ENCODE assay signal across 21 cellular contexts in genomic region chr1:6096243-6097116, GRCh38. TPM values are rescaled to one million over a fixed set of nuclear protein-coding genes. Genes with fewer than 3 reads are reported as not detected.
A peak's percentile ranks its signal among the peaks of the same experiment; 100 is the strongest.
DNase-seq lines count a peak whose midpoint lies in the region; ATAC-seq and TF ChIP-seq lines count a peak whose summit lies in the region.
"Had no signal": no experiment of that assay in that cellular context is flagged by ENCODE, and none has a peak within 500 bp of the region (broad histone marks: within the 10 kb centered on the region; RNA-seq: fewer than 3 reads in every experiment).

No MANE protein-coding gene starts in this region.

- no peaks in the 10 kb centered on the region for H3K4me1 ChIP-seq in RWPE2 (ENCODE audit: insufficient read depth, poor library complexity, severe bottlenecking)
- H3K4me1 ChIP-seq in right cardiac atrium (ENCODE audit: control insufficient read depth, insufficient read depth, low read length), result no peaks in the 10 kb centered on the region

- H3K27ac Mint-ChIP-seq in activated CD8-positive, alpha-beta T cell treated with anti-CD3 and anti-CD28 coated beads for 36 hours, result no peak overlapping the region
- no peak overlapping the region for H3K27ac Mint-ChIP-seq in activated CD8-positive, alpha-beta T cell treated with anti-CD3 and anti-CD28 coated beads, Interleukin-2, amount 10 ng/mL, durations not matched to agents 7 days and 5 days
- H3K27ac Mint-ChIP-seq in stimulated activated effector memory CD8-positive, alpha-beta T cell treated with anti-CD3 and anti-CD28 coated beads, Interleukin-12 subunit alpha, Interleukin-12 subunit beta, amount 100 ng/mL, for 72 hours, result peak overlapping the region; percentile 85
- H3K27ac Mint-ChIP-seq: CD8-positive, alpha-beta T cell had no signal

- TF ChIP-seq CTCF in activated CD8-positive, alpha-beta T cell treated with anti-CD3 and anti-CD28 coated beads for 36 hours (IDR thresholded peaks at IDR 0.05), result no peak
- TF ChIP-seq CTCF in RWPE2 (IDR thresholded peaks at IDR 0.05; ENCODE audit: poor library complexity, severe bottlenecking), result no peak
- no peak for TF ChIP-seq CTCF in GM10266 (IDR thresholded peaks at IDR 0.05; ENCODE audit: control insufficient read depth, insufficient read depth, low read depth, missing control alignments)

- no peaks in the 10 kb centered on the region for H3K4me1 Mint-ChIP-seq in activated CD8-positive, alpha-beta T cell treated with anti-CD3 and anti-CD28 coated beads for 36 hours (ENCODE audit: low read depth)
- H3K4me1 Mint-ChIP-seq in activated CD8-positive, alpha-beta T cell treated with anti-CD3 and anti-CD28 coated beads, Interleukin-2, amount 10 ng/mL, durations not matched to agents 7 days and 5 days (ENCODE audit: low read depth), result no peaks in the 10 kb centered on the region
- H3K4me1 Mint-ChIP-seq in stimulated activated effector memory CD8-positive, alpha-beta T cell treated with anti-CD3 and anti-CD28 coated beads, Interleukin-12 subunit alpha, Interleukin-12 subunit beta, amount 100 ng/mL, for 72 hours, result peaks cover 14% of the 10 kb centered on the region

- H3K27me3 Mint-ChIP-seq in activated CD8-positive, alpha-beta T cell treated with anti-CD3 and anti-CD28 coated beads for 36 hours, result no peaks in the 10 kb centered on the region
- no peaks in the 10 kb centered on the region for H3K27me3 Mint-ChIP-seq in activated CD8-positive, alpha-beta T cell treated with anti-CD3 and anti-CD28 coated beads, Interleukin-2, amount 10 ng/mL, durations not matched to agents 7 days and 5 days (ENCODE audit: low read depth)

- H3K36me3 ChIP-seq in RWPE2 (ENCODE audit: low read depth), result no peaks in the 10 kb centered on the region

- CTCF ChIA-PET in activated CD8-positive, alpha-beta T cell treated with anti-CD3 and anti-CD28 coated beads for 36 hours (lab: Charles Lee), result no interaction called here
- CTCF ChIA-PET in activated CD8-positive, alpha-beta T cell treated with anti-CD3 and anti-CD28 coated beads, Interleukin-2, amount 10 ng/mL, durations not matched to agents 7 days and 5 days (lab: Charles Lee), result no interaction called here

- H3K27ac ChIP-seq in RWPE2 (ENCODE audit: poor library complexity, severe bottlenecking), result no peak overlapping the region
- no peak overlapping the region for H3K27ac ChIP-seq in right cardiac atrium (ENCODE audit: low read length)
- H3K27ac ChIP-seq: KMS-11 had no signal

- no peak for ATAC-seq in activated CD8-positive, alpha-beta T cell treated with anti-CD3 and anti-CD28 coated beads for 36 hours
- ATAC-seq in activated CD8-positive, alpha-beta T cell treated with anti-CD3 and anti-CD28 coated beads, Interleukin-2, amount 10 ng/mL, durations not matched to agents 7 days and 5 days, result no peak
- ATAC-seq in RWPE2 (ENCODE audit: low read depth), result no peak
- no peak for ATAC-seq in right cardiac atrium
- no peak for ATAC-seq in stimulated activated effector memory CD8-positive, alpha-beta T cell treated with anti-CD3 and anti-CD28 coated beads, Interleukin-12 subunit alpha, Interleukin-12 subunit beta, amount 100 ng/mL, for 72 hours
- ATAC-seq in HG02623 (IDR thresholded peaks at IDR 0.05; ENCODE audit: unreplicated experiment), result no peak
- ATAC-seq: CD8-positive, alpha-beta T cell had no signal

- peaks cover 25% of the 10 kb centered on the region for H3K36me3 Mint-ChIP-seq in activated CD8-positive, alpha-beta T cell treated with anti-CD3 and anti-CD28 coated beads for 36 hours (ENCODE audit: low read depth)
- peaks cover 35% of the 10 kb centered on the region for H3K36me3 Mint-ChIP-seq in activated CD8-positive, alpha-beta T cell treated with anti-CD3 and anti-CD28 coated beads, Interleukin-2, amount 10 ng/mL, durations not matched to agents 7 days and 5 days (ENCODE audit: low read depth)
- peaks cover 93% of the 10 kb centered on the region for H3K36me3 Mint-ChIP-seq in stimulated activated effector memory CD8-positive, alpha-beta T cell treated with anti-CD3 and anti-CD28 coated beads, Interleukin-12 subunit alpha, Interleukin-12 subunit beta, amount 100 ng/mL, for 72 hours

- WGBS in right cardiac atrium, result 90% methylated on average over 23 of the region's 23 CpGs

- no peaks in the 10 kb centered on the region for H3K27me3 ChIP-seq in RWPE2 (ENCODE audit: insufficient read depth, poor library complexity, severe bottlenecking)
- no peaks in the 10 kb centered on the region for H3K27me3 ChIP-seq in right cardiac atrium (ENCODE audit: control insufficient read depth, insufficient read depth)

- H3K4me3 Mint-ChIP-seq in activated CD8-positive, alpha-beta T cell treated with anti-CD3 and anti-CD28 coated beads for 36 hours, result no peak overlapping the region
- no peak overlapping the region for H3K4me3 Mint-ChIP-seq in activated CD8-positive, alpha-beta T cell treated with anti-CD3 and anti-CD28 coated beads, Interleukin-2, amount 10 ng/mL, durations not matched to agents 7 days and 5 days
- no peak overlapping the region for H3K4me3 Mint-ChIP-seq in stimulated activated effector memory CD8-positive, alpha-beta T cell treated with anti-CD3 and anti-CD28 coated beads, Interleukin-12 subunit alpha, Interleukin-12 subunit beta, amount 100 ng/mL, for 72 hours
- H3K4me3 Mint-ChIP-seq: CD8-positive, alpha-beta T cell had no signal

- intact Hi-C loops in activated CD8-positive, alpha-beta T cell treated with anti-CD3 and anti-CD28 coated beads for 36 hours (cut with micrococcal nuclease), result no loop called here
- intact Hi-C loops in right cardiac atrium (cut with DNase I), result no loop called here

- H3K9me3 ChIP-seq in RWPE2 (ENCODE audit: severe bottlenecking), result no peaks in the 10 kb centered on the region
- H3K9me3 ChIP-seq in right cardiac atrium (ENCODE audit: control insufficient read depth, low read length), result no peaks in the 10 kb centered on the region

- peak; percentile 5 for DNase-seq in activated CD8-positive, alpha-beta T cell treated with anti-CD3 and anti-CD28 coated beads for 36 hours
- DNase-seq in activated CD8-positive, alpha-beta T cell treated with anti-CD3 and anti-CD28 coated beads, Interleukin-2, amount 10 ng/mL, durations not matched to agents 7 days and 5 days, result no peak
- DNase-seq in RWPE2 (ENCODE audit: low spot score) (peak; percentile 64), right cardiac atrium (peak in 2 of 3 donors; percentile 48 to 50), GM10266 (ENCODE audit: extremely low spot score) (no peak)
- DNase-seq in stimulated activated effector memory CD8-positive, alpha-beta T cell treated with anti-CD3 and anti-CD28 coated beads, Interleukin-12 subunit alpha, Interleukin-12 subunit beta, amount 100 ng/mL, for 72 hours (ENCODE audit: low spot score in 2 of 2), result no peak
- DNase-seq: 8988T; C1 segment of cervical spinal cord; CD8-positive, alpha-beta T cell; DND-41; IMR-90; NCI-H1105; NCI-H1694; NCI-H2081; NCI-H2171 treated with DMSO at 0.1 percent for 48 hours; NCI-H446; NCI-H526 treated with DMSO at 0.1 percent for 48 hours; OCI-M1; SHP77 had no signal

- POLR2A ChIA-PET in activated CD8-positive, alpha-beta T cell treated with anti-CD3 and anti-CD28 coated beads for 36 hours (lab: Charles Lee), result interaction anchor here (0.6 kb wide), 1 partner anchor 10 kb away, joined by 3 read pairs; no protein-coding TSS in a partner anchor
- POLR2A ChIA-PET in activated CD8-positive, alpha-beta T cell treated with anti-CD3 and anti-CD28 coated beads, Interleukin-2, amount 10 ng/mL, durations not matched to agents 7 days and 5 days (lab: Charles Lee), result no interaction called here

- no peaks in the 10 kb centered on the region for H3K9me3 Mint-ChIP-seq in activated CD8-positive, alpha-beta T cell treated with anti-CD3 and anti-CD28 coated beads for 36 hours
- H3K9me3 Mint-ChIP-seq in activated CD8-positive, alpha-beta T cell treated with anti-CD3 and anti-CD28 coated beads, Interleukin-2, amount 10 ng/mL, durations not matched to agents 7 days and 5 days (ENCODE audit: insufficient read depth), result no peaks in the 10 kb centered on the region
- no peaks in the 10 kb centered on the region for H3K9me3 Mint-ChIP-seq in stimulated activated effector memory CD8-positive, alpha-beta T cell treated with anti-CD3 and anti-CD28 coated beads, Interleukin-12 subunit alpha, Interleukin-12 subunit beta, amount 100 ng/mL, for 72 hours
- H3K9me3 Mint-ChIP-seq: CD8-positive, alpha-beta T cell had no signal

- no peak overlapping the region for H3K4me3 ChIP-seq in RWPE2 (ENCODE audit: severe bottlenecking)
- no peak overlapping the region for H3K4me3 ChIP-seq in right cardiac atrium (ENCODE audit: low read length)

RNA-seq across cellular contexts. Expression of gene KCNAB2, which starts 50.8 kb away (rescaled TPM):
- 100 to 1,000 TPM; 290 to 299 TPM for total RNA-seq in activated CD8-positive, alpha-beta T cell treated with anti-CD3 and anti-CD28 coated beads for 36 hours
- 100 to 1,000 TPM; 343 to 360 TPM for total RNA-seq in activated CD8-positive, alpha-beta T cell treated with anti-CD3 and anti-CD28 coated beads, Interleukin-2, amount 10 ng/mL, durations not matched to agents 7 days and 5 days
- total RNA-seq in right cardiac atrium, result 10 to 100 TPM; 15.4 to 25.6 (median 19.0) TPM
- 12.6 TPM for polyA plus RNA-seq in right cardiac atrium

Comparison
In these comparisons a context has a peak if more than half of its experiments do, and no peak if none do; other contexts are left out.
1. DNase-seq: peak in activated CD8-positive, alpha-beta T cell treated with anti-CD3 and anti-CD28 coated beads for 36 hours (single experiment), RWPE2 (single experiment) and right cardiac atrium (2 of 3); none in activated CD8-positive, alpha-beta T cell treated with anti-CD3 and anti-CD28 coated beads, Interleukin-2, amount 10 ng/mL, durations not matched to agents 7 days and 5 days (single experiment), stimulated activated effector memory CD8-positive, alpha-beta T cell treated with anti-CD3 and anti-CD28 coated beads, Interleukin-12 subunit alpha, Interleukin-12 subunit beta, amount 100 ng/mL, for 72 hours (0 of 2) and GM10266 (single experiment).
2. RNA of gene KCNAB2, which starts 50.8 kb away (total RNA-seq): 343 to 360 TPM in activated CD8-positive, alpha-beta T cell treated with anti-CD3 and anti-CD28 coated beads, Interleukin-2, amount 10 ng/mL, durations not matched to agents 7 days and 5 days and 290 to 299 TPM in activated CD8-positive, alpha-beta T cell treated with anti-CD3 and anti-CD28 coated beads for 36 hours; 15.4 to 25.6 TPM in right cardiac atrium; every median in the first group is over 10 times any median in the second.